In the genomic region with DNA sequence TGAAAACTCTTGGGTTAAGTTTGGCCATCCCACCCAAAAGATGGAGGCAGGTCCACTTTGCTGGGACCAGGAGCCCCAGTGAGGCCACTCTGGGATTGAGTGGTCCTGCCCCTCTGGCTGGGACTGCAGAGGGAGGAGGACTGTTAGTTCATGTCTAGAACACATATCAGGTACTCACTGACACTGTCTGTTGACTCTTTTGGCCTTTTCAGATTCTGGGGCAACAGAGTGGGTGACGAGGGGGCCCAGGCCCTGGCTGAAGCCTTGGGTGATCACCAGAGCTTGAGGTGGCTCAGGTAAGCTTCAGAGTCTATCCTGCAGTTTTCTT, we compare ENCODE assay signal across 19 cellular contexts. TPM values are rescaled to one million over a fixed set of nuclear protein-coding genes. Genes with fewer than 3 reads are reported as not detected.
DNase-seq lines count a peak whose midpoint lies in the region; ATAC-seq and TF ChIP-seq lines count a peak whose summit lies in the region.
"Had no signal": no experiment of that assay in that cellular context is flagged by ENCODE, and none has a peak within 500 bp of the region (broad histone marks: within the 10 kb centered on the region; RNA-seq: fewer than 3 reads in every experiment).

No MANE protein-coding gene starts in this region.

- H3K27ac ChIP-seq in epithelial cell of prostate = peak overlapping the region; percentile 18
- H3K27ac ChIP-seq in sigmoid colon = no peak overlapping the region
- H3K27ac ChIP-seq in upper lobe of left lung = no peak overlapping the region

- H3K9me2 ChIP-seq in Loucy (replicated peaks; ENCODE audit: low read depth, low read length) = no peaks in the 10 kb centered on the region

- H3K27me3 ChIP-seq in Loucy (ENCODE audit: insufficient read depth, low read length, poor library complexity, severe bottlenecking) (no peaks in the 10 kb centered on the region), sigmoid colon (no peaks in the 10 kb centered on the region), upper lobe of left lung (no peaks in the 10 kb centered on the region)

- no peaks in the 10 kb centered on the region; the same call in 1 of the 2 replicates for H3F3A ChIP-seq in Loucy (ENCODE audit: low read depth)

- peaks cover 6% of the 10 kb centered on the region for H3K9me3 Mint-ChIP-seq in activated CD8-positive, alpha-beta memory T cell treated with anti-CD3 and anti-CD28 coated beads, Interleukin-2, amount 10 ng/mL, durations not matched to agents 7 days and 5 days (ENCODE audit: low read depth)

- WGBS in sigmoid colon, 2 donors = 91 to 98% methylated on average over 1 of the region's 1 CpG
- WGBS in upper lobe of left lung, 2 donors = 87% methylated on average over 1 of the region's 1 CpG; no CpG with 5 or more reads in 1 of the 2 donors

- H3K27ac Mint-ChIP-seq in activated CD8-positive, alpha-beta memory T cell treated with anti-CD3 and anti-CD28 coated beads, Interleukin-2, amount 10 ng/mL, durations not matched to agents 7 days and 5 days = peak overlapping the region; percentile 58

- TF ChIP-seq CTCF in Loucy (conservative IDR thresholded peaks at IDR 0.05; ENCODE audit: low read length) (no peak), sigmoid colon (IDR thresholded peaks at IDR 0.05) (no peak), upper lobe of left lung (IDR thresholded peaks at IDR 0.05) (no peak)

- H3K4me1 ChIP-seq in Loucy (ENCODE audit: insufficient read depth, low read length, poor library complexity, severe bottlenecking) (peaks cover 31% of the 10 kb centered on the region), sigmoid colon (no peaks in the 10 kb centered on the region), upper lobe of left lung (peaks cover 0 to 17% (median 7%) of the 10 kb centered on the region in 4 donors)

- H3K36me3 ChIP-seq in Loucy (ENCODE audit: insufficient read depth, low read length) (no peaks in the 10 kb centered on the region), sigmoid colon (no peaks in the 10 kb centered on the region), upper lobe of left lung (peaks cover 0 to 23% (median 8%) of the 10 kb centered on the region in 4 donors)

- no peak for TF ChIP-seq POLR2A in sigmoid colon (IDR thresholded peaks at IDR 0.05)
- TF ChIP-seq POLR2A in upper lobe of left lung (IDR thresholded peaks at IDR 0.05) = no peak

- ATAC-seq in activated CD8-positive, alpha-beta memory T cell treated with anti-CD3 and anti-CD28 coated beads, Interleukin-2, amount 10 ng/mL, durations not matched to agents 7 days and 5 days = no peak
- ATAC-seq in upper lobe of left lung (ENCODE audit: low FRiP score in 2 of 2) (no peak), GM21723 (IDR thresholded peaks at IDR 0.05; ENCODE audit: unreplicated experiment) (no peak)

- H3K4me3 Mint-ChIP-seq in activated CD8-positive, alpha-beta memory T cell treated with anti-CD3 and anti-CD28 coated beads, Interleukin-2, amount 10 ng/mL, durations not matched to agents 7 days and 5 days = no peak overlapping the region

- H3K4me2 ChIP-seq in Loucy (ENCODE audit: low read depth, low read length, poor library complexity, severe bottlenecking) = peak overlapping the region; percentile 33

- CTCF ChIA-PET in activated CD8-positive, alpha-beta memory T cell treated with anti-CD3 and anti-CD28 coated beads, Interleukin-2, amount 10 ng/mL, durations not matched to agents 7 days and 5 days (lab: Charles Lee) = interaction anchor here (0.9 to 1.3 kb wide), 3 partner anchors 8 to 56 kb away, joined by 3 read pairs; a partner anchor contains a TSS

- DNase-seq in activated CD8-positive, alpha-beta memory T cell treated with anti-CD3 and anti-CD28 coated beads, Interleukin-2, amount 10 ng/mL, durations not matched to agents 7 days and 5 days = no peak
- DNase-seq in activated CD8-positive, alpha-beta memory T cell treated with anti-CD3 and anti-CD28 coated beads, Interleukin-2, amount 50 U/mL, for 4 hours = no peak
- DNase-seq in epithelial cell of prostate (ENCODE audit: low read depth, low spot score) = no peak
- DNase-seq in sigmoid colon = peak; percentile 29
- DNase-seq in effector CD4-positive, alpha-beta T cell = no peak
- DNase-seq in upper lobe of left lung = no peak
- DNase-seq: DMS79 treated with DMSO at 0.1 percent for 48 hours, NCI-H1105, NCI-H1694, NCI-H2081 treated with DMSO at 0.1 percent for 48 hours, NCI-H510A, NCI-H774, SHP77 had no signal

- H3K79me2 ChIP-seq in Loucy (ENCODE audit: insufficient read depth, low read length) = no peaks in the 10 kb centered on the region

- H3K27me3 Mint-ChIP-seq in activated CD8-positive, alpha-beta memory T cell treated with anti-CD3 and anti-CD28 coated beads, Interleukin-2, amount 10 ng/mL, durations not matched to agents 7 days and 5 days = no peaks in the 10 kb centered on the region

- peaks cover 11% of the 10 kb centered on the region for H3K9me3 ChIP-seq in Loucy (ENCODE audit: insufficient read depth, low read depth, low read length)
- H3K9me3 ChIP-seq in sigmoid colon = no peaks in the 10 kb centered on the region
- H3K9me3 ChIP-seq in upper lobe of left lung = no peaks in the 10 kb centered on the region

- intact Hi-C loops in sigmoid colon (cut with DNase I) = no loop called here

- H3K36me3 Mint-ChIP-seq in activated CD8-positive, alpha-beta memory T cell treated with anti-CD3 and anti-CD28 coated beads, Interleukin-2, amount 10 ng/mL, durations not matched to agents 7 days and 5 days = peaks cover 48% of the 10 kb centered on the region

- H3K4me1 Mint-ChIP-seq in activated CD8-positive, alpha-beta memory T cell treated with anti-CD3 and anti-CD28 coated beads, Interleukin-2, amount 10 ng/mL, durations not matched to agents 7 days and 5 days = peaks cover 22% of the 10 kb centered on the region

- H4K20me1 ChIP-seq in Loucy (ENCODE audit: insufficient read depth, low read length, poor library complexity, severe bottlenecking) = no peaks in the 10 kb centered on the region

- H3K9ac ChIP-seq in Loucy (ENCODE audit: low read depth, low read length, poor library complexity, severe bottlenecking) = peak overlapping the region; percentile 28

- H3K4me3 ChIP-seq in Loucy (ENCODE audit: low read length, poor library complexity, severe bottlenecking) (no peak overlapping the region), sigmoid colon (no peak overlapping the region), upper lobe of left lung (no peak overlapping the region)

- peak overlapping the region; percentile 60 for H2AFZ ChIP-seq in Loucy (ENCODE audit: low read length)

- no peak for TF ChIP-seq EP300 in sigmoid colon (IDR thresholded peaks at IDR 0.05)
- TF ChIP-seq EP300 in upper lobe of left lung (IDR thresholded peaks at IDR 0.05) = no peak

RNA-seq across cellular contexts. Expression of a gene that starts 19.5 kb away (rescaled TPM):
- total RNA-seq in activated CD8-positive, alpha-beta memory T cell treated with anti-CD3 and anti-CD28 coated beads, Interleukin-2, amount 10 ng/mL, durations not matched to agents 7 days and 5 days = 100 to 1,000 TPM; 135 to 195 TPM
- total RNA-seq in sigmoid colon = 10 to 100 TPM; 29.6 to 45.3 (median 38.5) TPM
- 10 to 100 TPM in 1 of 3 donors, 1 to 10 TPM in 2; 7.9 to 17.6 (median 8.4) TPM for polyA plus RNA-seq in sigmoid colon
- 10 to 100 TPM; 25.5 to 72.1 (median 46.1) TPM for total RNA-seq in upper lobe of left lung

RNA-seq across cellular contexts. Expression of a gene that starts 29.0 kb away (rescaled TPM):
- 10 to 100 TPM in 1 of 2 experiments, 1 to 10 TPM in 1; 6.5 to 10.7 TPM for total RNA-seq in activated CD8-positive, alpha-beta memory T cell treated with anti-CD3 and anti-CD28 coated beads, Interleukin-2, amount 10 ng/mL, durations not matched to agents 7 days and 5 days
- 1 to 10 TPM; 2.5 to 3.0 (median 2.7) TPM for total RNA-seq in sigmoid colon
- under 1 TPM; 0.23 to 0.76 (median 0.60) TPM for polyA plus RNA-seq in sigmoid colon
- 10 to 100 TPM in 5 of 6 donors, 1 to 10 TPM in 1; 8.5 to 27.2 (median 11.2) TPM for total RNA-seq in upper lobe of left lung
- total RNA-seq: OCI-LY7 had no signal
- polyA plus RNA-seq: BJ had no signal

RNA-seq across cellular contexts. Expression of a gene that starts 41.3 kb away (rescaled TPM):
- total RNA-seq in activated CD8-positive, alpha-beta memory T cell treated with anti-CD3 and anti-CD28 coated beads, Interleukin-2, amount 10 ng/mL, durations not matched to agents 7 days and 5 days = 10 to 100 TPM; 60.0 to 72.1 TPM
- total RNA-seq in sigmoid colon (1 to 10 TPM; 1.5 to 1.9 (median 1.8) TPM), upper lobe of left lung (10 to 100 TPM in 4 of 6 donors, 1 to 10 TPM in 2; 3.2 to 16.9 (median 13.2) TPM)
- 1 to 10 TPM in 1 of 3 donors, under 1 TPM in 2; 0.60 to 9.3 (median 0.92) TPM for polyA plus RNA-seq in sigmoid colon
- total RNA-seq: H1, LHCN-M2 had no signal
- polyA plus RNA-seq: BJ, H1 had no signal
